In the genomic region with DNA sequence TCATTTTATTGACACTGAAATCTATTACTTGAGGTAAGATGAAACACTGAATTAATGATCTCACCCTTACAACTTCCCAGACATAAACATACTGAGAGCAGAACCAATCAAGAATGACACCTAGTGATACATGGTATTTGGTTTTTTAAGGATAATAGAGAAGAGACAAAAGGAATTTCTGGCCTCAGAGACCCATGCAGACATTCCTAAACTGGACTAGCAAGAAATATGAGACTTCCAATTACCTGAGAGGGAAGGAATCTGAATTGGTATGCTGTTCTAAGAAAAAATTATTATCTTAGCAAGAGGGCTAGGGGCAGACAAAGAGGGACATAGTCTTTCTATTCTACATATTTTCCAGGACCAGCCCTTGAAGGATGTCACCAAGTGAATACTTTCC, we compare ENCODE assay signal across 13 cellular contexts.
"Had no signal": no experiment of that assay in that cellular context is flagged by ENCODE, and none has a peak within 500 bp of the region (broad histone marks: within the 10 kb centered on the region; RNA-seq: fewer than 3 reads in every experiment).

No MANE protein-coding gene starts in this region.

- H3K4me3 ChIP-seq: dorsolateral prefrontal cortex, heart left ventricle, neural progenitor cell, ovary, stomach, thoracic aorta had no signal

- ATAC-seq: esophagus mucosa, heart left ventricle, WTC11 had no signal

- DNase-seq: activated CD4-positive, alpha-beta T cell treated with anti-CD3 and anti-CD28 coated beads for 48 hours; activated naive CD4-positive, alpha-beta T cell treated with anti-CD3 and anti-CD28 coated beads for 36 hours; cerebellar nuclear complex; dorsolateral prefrontal cortex; heart left ventricle; midbrain; ovary; stimulated activated CD4-positive, alpha-beta T cell treated with anti-CD3 and anti-CD28 coated beads, Interleukin-4, amount 100 ng/mL, for 4 hours; stomach had no signal
